14 cellular contexts compared by ENCODE assay signal in genomic region chr21:32499249-32500055, GRCh38.
A peak's percentile ranks its signal among the peaks of the same experiment; 100 is the strongest.
DNase-seq lines count a peak whose midpoint lies in the region; ATAC-seq and TF ChIP-seq lines count a peak whose summit lies in the region.
"Had no signal": no experiment of that assay in that cellular context is flagged by ENCODE, and none has a peak within 500 bp of the region (broad histone marks: within the 10 kb centered on the region; RNA-seq: fewer than 3 reads in every experiment).

No MANE protein-coding gene starts in this region.

- no peaks in the 10 kb centered on the region for H3K9me3 ChIP-seq in hepatocyte (ENCODE audit: low read depth)
- H3K9me3 ChIP-seq: thyroid gland had no signal

- TF ChIP-seq CTCF in HFFc6 (IDR thresholded peaks at IDR 0.05) (no peak), chondrocyte (IDR thresholded peaks at IDR 0.05) (peak; percentile 48), hepatocyte (IDR thresholded peaks at IDR 0.05; ENCODE audit: poor library complexity) (peak; percentile 7)

- peaks cover 7% of the 10 kb centered on the region; the same call in 1 of the 2 replicates for H3K36me3 Mint-ChIP-seq in HFFc6 (ENCODE audit: low read depth)
- no peaks in the 10 kb centered on the region for H3K36me3 Mint-ChIP-seq in chondrocyte (ENCODE audit: low read depth)
- peaks cover 21% of the 10 kb centered on the region for H3K36me3 Mint-ChIP-seq in stimulated activated effector memory CD8-positive, alpha-beta T cell treated with anti-CD3 and anti-CD28 coated beads, Interleukin-12 subunit alpha, Interleukin-12 subunit beta, amount 100 ng/mL, for 72 hours

- peaks cover 8% of the 10 kb centered on the region for H3K4me1 ChIP-seq in hepatocyte (ENCODE audit: insufficient read depth)

- H3K4me1 Mint-ChIP-seq in HFFc6 (ENCODE audit: low read depth) (peaks cover 61% of the 10 kb centered on the region), chondrocyte (ENCODE audit: low read depth) (peaks cover 31% of the 10 kb centered on the region)
- peaks cover 17% of the 10 kb centered on the region for H3K4me1 Mint-ChIP-seq in stimulated activated effector memory CD8-positive, alpha-beta T cell treated with anti-CD3 and anti-CD28 coated beads, Interleukin-12 subunit alpha, Interleukin-12 subunit beta, amount 100 ng/mL, for 72 hours

- no peak overlapping the region for H3K27ac ChIP-seq in hepatocyte

- no peaks in the 10 kb centered on the region for H3K79me2 ChIP-seq in hepatocyte

- no peak for ATAC-seq in stimulated activated effector memory CD8-positive, alpha-beta T cell treated with anti-CD3 and anti-CD28 coated beads, Interleukin-12 subunit alpha, Interleukin-12 subunit beta, amount 100 ng/mL, for 72 hours
- no peak for ATAC-seq in GM18511 (IDR thresholded peaks at IDR 0.05; ENCODE audit: unreplicated experiment)
- ATAC-seq: natural killer cell treated with Interleukin-12 subunit alpha and Interleukin-12 subunit beta and Interleukin-15 and Interleukin-18, amount 100 ng/mL, for 72 hours had no signal

- DNase-seq in HFFc6, result peak; percentile 62
- DNase-seq in chondrocyte (ENCODE audit: low spot score), result no peak
- peak; percentile 10 for DNase-seq in hepatocyte (ENCODE audit: low spot score)
- DNase-seq in stimulated activated effector memory CD8-positive, alpha-beta T cell treated with anti-CD3 and anti-CD28 coated beads, Interleukin-12 subunit alpha, Interleukin-12 subunit beta, amount 100 ng/mL, for 72 hours (ENCODE audit: low spot score in 2 of 2), result no peak
- DNase-seq in NAMALWA (ENCODE audit: low spot score), result no peak
- DNase-seq in DMS53 (lab: John Stamatoyannopoulos, UW), result no peak
- DNase-seq in NCI-H446 treated with DMSO at 0.1 percent for 48 hours (lab: John Stamatoyannopoulos, UW), result no peak
- DNase-seq: cerebellar nuclear complex, H7, MM.1S, NCI-H774, thyroid gland had no signal

- H3K9me3 Mint-ChIP-seq in HFFc6 (no peaks in the 10 kb centered on the region), chondrocyte (ENCODE audit: low read depth) (no peaks in the 10 kb centered on the region)
- H3K9me3 Mint-ChIP-seq in stimulated activated effector memory CD8-positive, alpha-beta T cell treated with anti-CD3 and anti-CD28 coated beads, Interleukin-12 subunit alpha, Interleukin-12 subunit beta, amount 100 ng/mL, for 72 hours, result no peaks in the 10 kb centered on the region
- H3K9me3 Mint-ChIP-seq: natural killer cell treated with Interleukin-12 subunit alpha and Interleukin-12 subunit beta and Interleukin-15 and Interleukin-18, amount 100 ng/mL, for 72 hours had no signal

- WGBS in hepatocyte (ENCODE audit: low lambda C conversion rate, missing lambda C conversion rate), result 49% methylated on average over 14 of the region's 14 CpGs

- H3K27me3 Mint-ChIP-seq in HFFc6 (ENCODE audit: insufficient read depth), result no peaks in the 10 kb centered on the region
- no peaks in the 10 kb centered on the region for H3K27me3 Mint-ChIP-seq in chondrocyte (ENCODE audit: low read depth)
- H3K27me3 Mint-ChIP-seq: natural killer cell treated with Interleukin-12 subunit alpha and Interleukin-12 subunit beta and Interleukin-15 and Interleukin-18, amount 100 ng/mL, for 72 hours had no signal

- no peaks in the 10 kb centered on the region for H4K20me1 ChIP-seq in hepatocyte (ENCODE audit: insufficient read depth, poor library complexity, severe bottlenecking)

- H2AFZ ChIP-seq in hepatocyte, result no peak overlapping the region

- H3K27ac Mint-ChIP-seq in HFFc6, result peak overlapping the region; percentile 84
- H3K27ac Mint-ChIP-seq in chondrocyte (ENCODE audit: unreplicated experiment), result peak overlapping the region; percentile 62
- peak overlapping the region; percentile 70 for H3K27ac Mint-ChIP-seq in stimulated activated effector memory CD8-positive, alpha-beta T cell treated with anti-CD3 and anti-CD28 coated beads, Interleukin-12 subunit alpha, Interleukin-12 subunit beta, amount 100 ng/mL, for 72 hours
- H3K27ac Mint-ChIP-seq: natural killer cell treated with Interleukin-12 subunit alpha and Interleukin-12 subunit beta and Interleukin-15 and Interleukin-18, amount 100 ng/mL, for 72 hours had no signal

- no peak overlapping the region for H3K4me3 ChIP-seq in hepatocyte
- H3K4me3 ChIP-seq: thyroid gland had no signal

- no peaks in the 10 kb centered on the region for H3K36me3 ChIP-seq in hepatocyte (replicated peaks; ENCODE audit: insufficient read depth, low read depth)

- no peaks in the 10 kb centered on the region for H3K9me2 ChIP-seq in hepatocyte (replicated peaks; ENCODE audit: insufficient read depth)

- no peak overlapping the region for H3K4me2 ChIP-seq in hepatocyte

- peak overlapping the region; percentile 82 for H3K4me3 Mint-ChIP-seq in HFFc6
- no peak overlapping the region for H3K4me3 Mint-ChIP-seq in chondrocyte (ENCODE audit: unreplicated experiment)
- H3K4me3 Mint-ChIP-seq in stimulated activated effector memory CD8-positive, alpha-beta T cell treated with anti-CD3 and anti-CD28 coated beads, Interleukin-12 subunit alpha, Interleukin-12 subunit beta, amount 100 ng/mL, for 72 hours, result no peak overlapping the region
- H3K4me3 Mint-ChIP-seq: natural killer cell treated with Interleukin-12 subunit alpha and Interleukin-12 subunit beta and Interleukin-15 and Interleukin-18, amount 100 ng/mL, for 72 hours had no signal

- no peaks in the 10 kb centered on the region for H3K27me3 ChIP-seq in hepatocyte
- H3K27me3 ChIP-seq: thyroid gland had no signal

Comparison
In these comparisons a context has a peak if more than half of its experiments do, and no peak if none do; other contexts are left out.
1. DNase-seq: peak in HFFc6 (single experiment) and hepatocyte (single experiment); none in chondrocyte (single experiment), stimulated activated effector memory CD8-positive, alpha-beta T cell treated with anti-CD3 and anti-CD28 coated beads, Interleukin-12 subunit alpha, Interleukin-12 subunit beta, amount 100 ng/mL, for 72 hours (0 of 2), NAMALWA (single experiment), DMS53 (single experiment) and NCI-H446 treated with DMSO at 0.1 percent for 48 hours (single experiment).
2. Peak in every context shown above with its lines, with median percentiles within 50 percentile points of each other: H3K27ac Mint-ChIP-seq.